Comparison of ENCODE assay signal across 2 cellular contexts in the genomic region with DNA sequence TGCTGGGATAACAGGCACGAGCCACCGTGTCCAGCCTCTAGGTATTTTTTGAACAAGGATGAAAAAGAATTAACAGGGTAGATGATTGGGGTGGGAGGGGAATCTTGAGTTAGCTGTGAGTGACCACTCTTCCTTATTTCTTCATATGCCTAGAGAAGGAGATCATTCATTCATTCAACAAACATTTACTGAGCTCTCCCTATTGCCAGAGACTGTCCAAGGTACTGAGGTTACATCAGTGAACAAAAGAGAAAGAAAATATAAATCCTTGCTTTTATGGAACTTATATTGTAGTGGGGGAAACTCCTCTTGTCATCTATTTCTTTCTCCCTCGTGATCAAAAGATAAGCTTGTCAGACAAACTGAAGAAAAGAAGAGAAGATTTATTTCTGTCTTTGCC.
A peak's percentile ranks its signal among the peaks of the same experiment; 100 is the strongest.
TF ChIP-seq lines count a peak whose summit lies in the region.

No MANE protein-coding gene starts in this region.

TF ChIP-seq in SK-N-SH, 30 proteins besides CTCF, POLR2A, EP300 and RAD21 (continued from another document):
- TF ChIP-seq, protein P1, sequence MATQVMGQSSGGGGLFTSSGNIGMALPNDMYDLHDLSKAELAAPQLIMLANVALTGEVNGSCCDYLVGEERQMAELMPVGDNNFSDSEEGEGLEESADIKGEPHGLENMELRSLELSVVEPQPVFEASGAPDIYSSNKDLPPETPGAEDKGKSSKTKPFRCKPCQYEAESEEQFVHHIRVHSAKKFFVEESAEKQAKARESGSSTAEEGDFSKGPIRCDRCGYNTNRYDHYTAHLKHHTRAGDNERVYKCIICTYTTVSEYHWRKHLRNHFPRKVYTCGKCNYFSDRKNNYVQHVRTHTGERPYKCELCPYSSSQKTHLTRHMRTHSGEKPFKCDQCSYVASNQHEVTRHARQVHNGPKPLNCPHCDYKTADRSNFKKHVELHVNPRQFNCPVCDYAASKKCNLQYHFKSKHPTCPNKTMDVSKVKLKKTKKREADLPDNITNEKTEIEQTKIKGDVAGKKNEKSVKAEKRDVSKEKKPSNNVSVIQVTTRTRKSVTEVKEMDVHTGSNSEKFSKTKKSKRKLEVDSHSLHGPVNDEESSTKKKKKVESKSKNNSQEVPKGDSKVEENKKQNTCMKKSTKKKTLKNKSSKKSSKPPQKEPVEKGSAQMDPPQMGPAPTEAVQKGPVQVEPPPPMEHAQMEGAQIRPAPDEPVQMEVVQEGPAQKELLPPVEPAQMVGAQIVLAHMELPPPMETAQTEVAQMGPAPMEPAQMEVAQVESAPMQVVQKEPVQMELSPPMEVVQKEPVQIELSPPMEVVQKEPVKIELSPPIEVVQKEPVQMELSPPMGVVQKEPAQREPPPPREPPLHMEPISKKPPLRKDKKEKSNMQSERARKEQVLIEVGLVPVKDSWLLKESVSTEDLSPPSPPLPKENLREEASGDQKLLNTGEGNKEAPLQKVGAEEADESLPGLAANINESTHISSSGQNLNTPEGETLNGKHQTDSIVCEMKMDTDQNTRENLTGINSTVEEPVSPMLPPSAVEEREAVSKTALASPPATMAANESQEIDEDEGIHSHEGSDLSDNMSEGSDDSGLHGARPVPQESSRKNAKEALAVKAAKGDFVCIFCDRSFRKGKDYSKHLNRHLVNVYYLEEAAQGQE (IDR thresholded peaks at IDR 0.05; ENCODE audit: low read depth, low read length) = 0 out of 2 replicates have a peak, but pooled peaks have one; percentile 20
TF ChIP-seq in SK-N-SH: peak in this region for 1.

TF ChIP-seq in SK-N-SH treated with all-trans-retinoic acid at 6 μM for 48 hours, 23 proteins besides CTCF, POLR2A, EP300 and RAD21 (continued from another document):
- TF ChIP-seq, protein P2, sequence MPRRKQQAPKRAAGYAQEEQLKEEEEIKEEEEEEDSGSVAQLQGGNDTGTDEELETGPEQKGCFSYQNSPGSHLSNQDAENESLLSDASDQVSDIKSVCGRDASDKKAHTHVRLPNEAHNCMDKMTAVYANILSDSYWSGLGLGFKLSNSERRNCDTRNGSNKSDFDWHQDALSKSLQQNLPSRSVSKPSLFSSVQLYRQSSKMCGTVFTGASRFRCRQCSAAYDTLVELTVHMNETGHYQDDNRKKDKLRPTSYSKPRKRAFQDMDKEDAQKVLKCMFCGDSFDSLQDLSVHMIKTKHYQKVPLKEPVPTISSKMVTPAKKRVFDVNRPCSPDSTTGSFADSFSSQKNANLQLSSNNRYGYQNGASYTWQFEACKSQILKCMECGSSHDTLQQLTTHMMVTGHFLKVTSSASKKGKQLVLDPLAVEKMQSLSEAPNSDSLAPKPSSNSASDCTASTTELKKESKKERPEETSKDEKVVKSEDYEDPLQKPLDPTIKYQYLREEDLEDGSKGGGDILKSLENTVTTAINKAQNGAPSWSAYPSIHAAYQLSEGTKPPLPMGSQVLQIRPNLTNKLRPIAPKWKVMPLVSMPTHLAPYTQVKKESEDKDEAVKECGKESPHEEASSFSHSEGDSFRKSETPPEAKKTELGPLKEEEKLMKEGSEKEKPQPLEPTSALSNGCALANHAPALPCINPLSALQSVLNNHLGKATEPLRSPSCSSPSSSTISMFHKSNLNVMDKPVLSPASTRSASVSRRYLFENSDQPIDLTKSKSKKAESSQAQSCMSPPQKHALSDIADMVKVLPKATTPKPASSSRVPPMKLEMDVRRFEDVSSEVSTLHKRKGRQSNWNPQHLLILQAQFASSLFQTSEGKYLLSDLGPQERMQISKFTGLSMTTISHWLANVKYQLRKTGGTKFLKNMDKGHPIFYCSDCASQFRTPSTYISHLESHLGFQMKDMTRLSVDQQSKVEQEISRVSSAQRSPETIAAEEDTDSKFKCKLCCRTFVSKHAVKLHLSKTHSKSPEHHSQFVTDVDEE (CRISPR knock-in tag; IDR thresholded peaks at IDR 0.05) = no peak
- TF ChIP-seq, protein P3, sequence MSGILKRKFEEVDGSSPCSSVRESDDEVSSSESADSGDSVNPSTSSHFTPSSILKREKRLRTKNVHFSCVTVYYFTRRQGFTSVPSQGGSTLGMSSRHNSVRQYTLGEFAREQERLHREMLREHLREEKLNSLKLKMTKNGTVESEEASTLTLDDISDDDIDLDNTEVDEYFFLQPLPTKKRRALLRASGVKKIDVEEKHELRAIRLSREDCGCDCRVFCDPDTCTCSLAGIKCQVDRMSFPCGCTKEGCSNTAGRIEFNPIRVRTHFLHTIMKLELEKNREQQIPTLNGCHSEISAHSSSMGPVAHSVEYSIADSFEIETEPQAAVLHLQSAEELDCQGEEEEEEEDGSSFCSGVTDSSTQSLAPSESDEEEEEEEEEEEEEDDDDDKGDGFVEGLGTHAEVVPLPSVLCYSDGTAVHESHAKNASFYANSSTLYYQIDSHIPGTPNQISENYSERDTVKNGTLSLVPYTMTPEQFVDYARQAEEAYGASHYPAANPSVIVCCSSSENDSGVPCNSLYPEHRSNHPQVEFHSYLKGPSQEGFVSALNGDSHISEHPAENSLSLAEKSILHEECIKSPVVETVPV (CRISPR knock-in tag; IDR thresholded peaks at IDR 0.05) = no peak
- TF ChIP-seq BACH2 (CRISPR knock-in tag; IDR thresholded peaks at IDR 0.05; ENCODE audit: borderline replicate concordance) (no peak), ZNF8 (CRISPR knock-in tag; IDR thresholded peaks at IDR 0.05) (no peak), ZFP30 (CRISPR knock-in tag; IDR thresholded peaks at IDR 0.05) (no peak), CSDC2 (CRISPR knock-in tag; IDR thresholded peaks at IDR 0.05) (no peak), ZNF565 (CRISPR knock-in tag; conservative IDR thresholded peaks at IDR 0.05; ENCODE audit: low read depth) (no peak), TCF4 (CRISPR knock-in tag; IDR thresholded peaks at IDR 0.05; ENCODE audit: borderline replicate concordance) (no peak), SNAI2 (CRISPR knock-in tag; IDR thresholded peaks at IDR 0.05) (no peak), RARB (CRISPR knock-in tag; IDR thresholded peaks at IDR 0.05) (no peak)
- TF ChIP-seq, protein P4, sequence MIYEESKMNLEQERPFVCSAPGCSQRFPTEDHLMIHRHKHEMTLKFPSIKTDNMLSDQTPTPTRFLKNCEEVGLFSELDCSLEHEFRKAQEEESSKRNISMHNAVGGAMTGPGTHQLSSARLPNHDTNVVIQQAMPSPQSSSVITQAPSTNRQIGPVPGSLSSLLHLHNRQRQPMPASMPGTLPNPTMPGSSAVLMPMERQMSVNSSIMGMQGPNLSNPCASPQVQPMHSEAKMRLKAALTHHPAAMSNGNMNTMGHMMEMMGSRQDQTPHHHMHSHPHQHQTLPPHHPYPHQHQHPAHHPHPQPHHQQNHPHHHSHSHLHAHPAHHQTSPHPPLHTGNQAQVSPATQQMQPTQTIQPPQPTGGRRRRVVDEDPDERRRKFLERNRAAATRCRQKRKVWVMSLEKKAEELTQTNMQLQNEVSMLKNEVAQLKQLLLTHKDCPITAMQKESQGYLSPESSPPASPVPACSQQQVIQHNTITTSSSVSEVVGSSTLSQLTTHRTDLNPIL (CRISPR knock-in tag; IDR thresholded peaks at IDR 0.05; ENCODE audit: low read depth) = no peak
- TF ChIP-seq, protein P5, sequence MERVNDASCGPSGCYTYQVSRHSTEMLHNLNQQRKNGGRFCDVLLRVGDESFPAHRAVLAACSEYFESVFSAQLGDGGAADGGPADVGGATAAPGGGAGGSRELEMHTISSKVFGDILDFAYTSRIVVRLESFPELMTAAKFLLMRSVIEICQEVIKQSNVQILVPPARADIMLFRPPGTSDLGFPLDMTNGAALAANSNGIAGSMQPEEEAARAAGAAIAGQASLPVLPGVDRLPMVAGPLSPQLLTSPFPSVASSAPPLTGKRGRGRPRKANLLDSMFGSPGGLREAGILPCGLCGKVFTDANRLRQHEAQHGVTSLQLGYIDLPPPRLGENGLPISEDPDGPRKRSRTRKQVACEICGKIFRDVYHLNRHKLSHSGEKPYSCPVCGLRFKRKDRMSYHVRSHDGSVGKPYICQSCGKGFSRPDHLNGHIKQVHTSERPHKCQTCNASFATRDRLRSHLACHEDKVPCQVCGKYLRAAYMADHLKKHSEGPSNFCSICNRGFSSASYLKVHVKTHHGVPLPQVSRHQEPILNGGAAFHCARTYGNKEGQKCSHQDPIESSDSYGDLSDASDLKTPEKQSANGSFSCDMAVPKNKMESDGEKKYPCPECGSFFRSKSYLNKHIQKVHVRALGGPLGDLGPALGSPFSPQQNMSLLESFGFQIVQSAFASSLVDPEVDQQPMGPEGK (CRISPR knock-in tag; IDR thresholded peaks at IDR 0.05; ENCODE audit: borderline replicate concordance) = no peak
